ENCODE assay signal across 1 cellular context in genomic region chr5:176542596-176543427, GRCh38.
TF ChIP-seq lines count a peak whose summit lies in the region.

No MANE protein-coding gene starts in this region.

TF ChIP-seq in HEK293, 187 proteins besides CTCF, POLR2A, EP300 and RAD21 (continued from another document):
- TF ChIP-seq ZBTB44 (tag by site-specific recombination; IDR thresholded peaks at IDR 0.05) (no peak), ZNF302 (tag by site-specific recombination; IDR thresholded peaks at IDR 0.05; ENCODE audit: low read depth) (no peak), ZNF785 (tag by site-specific recombination; IDR thresholded peaks at IDR 0.05) (no peak), ZNF555 (tag by site-specific recombination; conservative IDR thresholded peaks at IDR 0.05) (no peak), ZNF341 (tag by site-specific recombination; IDR thresholded peaks at IDR 0.05; ENCODE audit: low read depth) (no peak), ZFP3 (tag by site-specific recombination; IDR thresholded peaks at IDR 0.05; ENCODE audit: low read depth) (no peak), ZSCAN30 (tag by site-specific recombination; IDR thresholded peaks at IDR 0.05) (no peak; the same call in 1 of the 2 replicates), ZNF155 (tag by site-specific recombination; IDR thresholded peaks at IDR 0.05) (no peak), GLIS2 (tag by site-specific recombination; IDR thresholded peaks at IDR 0.05) (no peak), ZNF548 (tag by site-specific recombination; IDR thresholded peaks at IDR 0.05) (no peak), PATZ1 (tag by site-specific recombination; IDR thresholded peaks at IDR 0.05) (0 out of 2 replicates have a peak, but pooled peaks have one; percentile 34), ZNF280D (tag by site-specific recombination; IDR thresholded peaks at IDR 0.05) (no peak), ZNF600 (tag by site-specific recombination; IDR thresholded peaks at IDR 0.05) (peak; percentile 78)
